1 cellular context compared by ENCODE assay signal in genomic region chr4:3572363-3572762, GRCh38.
TF ChIP-seq lines count a peak whose summit lies in the region.

No MANE protein-coding gene starts in this region.

TF ChIP-seq in GM23338, 12 proteins besides CTCF, POLR2A, EP300 and RAD21 (continued from another document):
- TF ChIP-seq ZNF462 (CRISPR knock-in tag; IDR thresholded peaks at IDR 0.05) (no peak), EZH2phosphoT487 (IDR thresholded peaks at IDR 0.05; ENCODE audit: unreplicated experiment) (no peak), JUNB (IDR thresholded peaks at IDR 0.05; ENCODE audit: unreplicated experiment) (no peak), REST (IDR thresholded peaks at IDR 0.05; ENCODE audit: unreplicated experiment) (no peak), NANOG (IDR thresholded peaks at IDR 0.05; ENCODE audit: borderline replicate concordance) (no peak), ZNF114 (CRISPR knock-in tag; IDR thresholded peaks at IDR 0.05) (no peak), EZH2 (IDR thresholded peaks at IDR 0.05; ENCODE audit: low read depth, unreplicated experiment) (no peak), STAT1 (IDR thresholded peaks at IDR 0.05; ENCODE audit: unreplicated experiment) (no peak), ZNF331 (CRISPR knock-in tag; IDR thresholded peaks at IDR 0.05; ENCODE audit: low read depth) (no peak), ETS1 (IDR thresholded peaks at IDR 0.05) (no peak), POLR2AphosphoS5 (IDR thresholded peaks at IDR 0.05; ENCODE audit: low read depth) (no peak)
